Comparison of ENCODE assay signal across 22 cellular contexts in the genomic region with DNA sequence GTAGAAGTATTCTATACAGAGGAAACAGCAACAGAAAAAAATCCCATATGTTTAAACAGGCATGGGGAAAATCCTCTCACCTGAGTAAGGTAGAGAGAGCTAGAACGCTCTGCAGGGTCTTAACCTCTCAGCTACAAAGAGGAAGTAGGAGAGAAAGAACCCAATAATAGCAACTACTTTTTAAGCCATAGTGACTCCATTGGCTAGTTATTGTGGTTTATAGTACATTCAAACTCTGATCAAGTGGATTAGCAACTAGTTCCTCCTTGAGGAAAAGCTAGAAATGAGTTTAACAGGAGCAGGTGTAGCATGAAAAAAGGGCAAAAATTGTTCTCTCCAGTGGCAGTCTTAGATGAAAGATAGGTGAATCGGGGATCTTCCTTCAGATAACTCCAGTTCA.
"Had no signal": no experiment of that assay in that cellular context is flagged by ENCODE, and none has a peak within 500 bp of the region (broad histone marks: within the 10 kb centered on the region; RNA-seq: fewer than 3 reads in every experiment).

No MANE protein-coding gene starts in this region.

- H2AFZ ChIP-seq: neural progenitor cell had no signal

- H3K9ac ChIP-seq: neural progenitor cell had no signal

- FAIRE-seq: islet of Langerhans, small intestine, urothelium cell line had no signal

- H3K36me3 ChIP-seq: cardiac muscle cell, esophagus squamous epithelium, gastrocnemius medialis, neural progenitor cell, transverse colon had no signal

- H3K4me3 ChIP-seq: cardiac muscle cell, esophagus squamous epithelium, gastrocnemius medialis, neural progenitor cell, transverse colon had no signal

- H3K27me3 ChIP-seq: cardiac muscle cell, esophagus squamous epithelium, gastrocnemius medialis, neural progenitor cell, transverse colon had no signal

- DNase-seq: activated CD4-positive, alpha-beta memory T cell treated with anti-CD3 and anti-CD28 coated beads, Interleukin-2, amount 10 ng/mL, durations not matched to agents 7 days and 5 days; activated CD4-positive, alpha-beta T cell treated with anti-CD3 and anti-CD28 coated beads for 48 hours; activated effector memory CD4-positive, alpha-beta T cell treated with anti-CD3 and anti-CD28 coated beads, Interleukin-2, amount 50 U/mL, for 16 hours; activated naive CD4-positive, alpha-beta T cell treated with anti-CD3 and anti-CD28 coated beads, Interleukin-2, amount 10 ng/mL, durations not matched to agents 7 days and 5 days; amygdala; cortex of kidney; endodermal cell; esophagus squamous epithelium; gastrocnemius medialis; hippocampal formation; left ventricle myocardium superior; mammary epithelial cell; naive thymus-derived CD8-positive, alpha-beta T cell; posterior cingulate gyrus; small intestine; transverse colon had no signal

- ATAC-seq: gastrocnemius medialis; left ventricle myocardium superior; naive thymus-derived CD8-positive, alpha-beta T cell; sciatic nerve; stimulated activated memory B cell treated with anti-CD40 and anti-IgM and Interleukin-4, amounts not matched to agents 10 μg/mL and 1 μg/mL and 100 μg/mL, for 72 hours had no signal

- H3K4me2 ChIP-seq: neural progenitor cell had no signal

- H3K9me3 ChIP-seq: esophagus squamous epithelium, gastrocnemius medialis, transverse colon had no signal

- H3K27ac ChIP-seq: cardiac muscle cell, esophagus squamous epithelium, gastrocnemius medialis, neural progenitor cell, transverse colon had no signal
